In the genomic region with DNA sequence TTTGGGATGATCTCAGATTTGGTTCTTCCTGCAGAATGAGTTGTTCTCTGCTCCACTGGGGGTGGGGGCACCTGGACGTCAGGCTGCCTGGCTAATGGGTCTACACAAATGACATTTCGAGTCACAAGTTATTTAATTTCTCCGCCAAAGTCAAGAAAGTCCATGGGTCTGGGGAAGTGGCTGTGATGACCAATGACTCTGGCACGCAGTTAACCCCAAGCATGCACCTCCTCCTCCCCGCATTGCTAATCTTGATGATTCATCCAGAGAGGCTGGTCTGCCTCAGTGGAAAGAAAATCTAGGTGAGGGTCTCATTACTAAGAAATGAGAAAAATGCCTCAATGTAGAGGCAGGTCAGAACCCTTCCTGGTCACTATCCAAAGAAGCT, we compare ENCODE assay signal across 1 cellular context.
TF ChIP-seq lines count a peak whose summit lies in the region.

No MANE protein-coding gene starts in this region.

TF ChIP-seq in IMR-90, 13 proteins besides CTCF, POLR2A, EP300 and RAD21 (continued from another document):
- TF ChIP-seq USF2 (IDR thresholded peaks at IDR 0.05; ENCODE audit: low read depth, low read length) (no peak; the same call in 1 of the 2 replicates), SMC3 (IDR thresholded peaks at IDR 0.05; ENCODE audit: low read depth, low read length) (0 out of 2 replicates have a peak, but pooled peaks have one; percentile 9), BHLHE40 (IDR thresholded peaks at IDR 0.05; ENCODE audit: low read depth, low read length) (peak; percentile 65), RCOR1 (IDR thresholded peaks at IDR 0.05; ENCODE audit: insufficient replicate concordance, low read length) (no peak), RFX5 (IDR thresholded peaks at IDR 0.05; ENCODE audit: low read depth, low read length) (no peak)
- TF ChIP-seq, protein P1, sequence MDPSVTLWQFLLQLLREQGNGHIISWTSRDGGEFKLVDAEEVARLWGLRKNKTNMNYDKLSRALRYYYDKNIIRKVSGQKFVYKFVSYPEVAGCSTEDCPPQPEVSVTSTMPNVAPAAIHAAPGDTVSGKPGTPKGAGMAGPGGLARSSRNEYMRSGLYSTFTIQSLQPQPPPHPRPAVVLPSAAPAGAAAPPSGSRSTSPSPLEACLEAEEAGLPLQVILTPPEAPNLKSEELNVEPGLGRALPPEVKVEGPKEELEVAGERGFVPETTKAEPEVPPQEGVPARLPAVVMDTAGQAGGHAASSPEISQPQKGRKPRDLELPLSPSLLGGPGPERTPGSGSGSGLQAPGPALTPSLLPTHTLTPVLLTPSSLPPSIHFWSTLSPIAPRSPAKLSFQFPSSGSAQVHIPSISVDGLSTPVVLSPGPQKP (IDR thresholded peaks at IDR 0.05; ENCODE audit: borderline replicate concordance, low read depth, low read length): no peak
